ENCODE assay signal across 28 cellular contexts in genomic region chr1:94878329-94878728, GRCh38. TPM values are rescaled to one million over a fixed set of nuclear protein-coding genes. Genes with fewer than 3 reads are reported as not detected.
"Had no signal": no experiment of that assay in that cellular context is flagged by ENCODE, and none has a peak within 500 bp of the region (broad histone marks: within the 10 kb centered on the region; RNA-seq: fewer than 3 reads in every experiment).

No MANE protein-coding gene starts in this region.

- H3K36me3 ChIP-seq: heart right ventricle, left ventricle myocardium inferior, lower lobe of right lung, neutrophil, right atrium auricular region, tibial artery had no signal

- H3K4me3 Mint-ChIP-seq: effector memory CD8-positive, alpha-beta T cell; naive thymus-derived CD8-positive, alpha-beta T cell; stimulated activated effector memory CD8-positive, alpha-beta T cell treated with anti-CD3 and anti-CD28 coated beads, Interleukin-12 subunit alpha, Interleukin-12 subunit beta, amount 100 ng/mL, for 72 hours; type B pancreatic cell had no signal

- H3K27ac Mint-ChIP-seq: effector memory CD8-positive, alpha-beta T cell; naive thymus-derived CD8-positive, alpha-beta T cell; stimulated activated effector memory CD8-positive, alpha-beta T cell treated with anti-CD3 and anti-CD28 coated beads, Interleukin-12 subunit alpha, Interleukin-12 subunit beta, amount 100 ng/mL, for 72 hours; type B pancreatic cell had no signal

- H3K9me3 ChIP-seq: heart right ventricle, left ventricle myocardium inferior, lower lobe of right lung, neutrophil, pancreas, right atrium auricular region, testis, tibial artery had no signal

- H3K27ac ChIP-seq: heart right ventricle, left ventricle myocardium inferior, lower lobe of right lung, neutrophil, pancreas, right atrium auricular region, testis, tibial artery had no signal

- H3K27me3 ChIP-seq: heart right ventricle, pancreas, right atrium auricular region, testis, tibial artery had no signal

- H3K9me3 Mint-ChIP-seq: effector memory CD8-positive, alpha-beta T cell; stimulated activated effector memory CD8-positive, alpha-beta T cell treated with anti-CD3 and anti-CD28 coated beads, Interleukin-12 subunit alpha, Interleukin-12 subunit beta, amount 100 ng/mL, for 72 hours; type B pancreatic cell had no signal

- ATAC-seq: effector memory CD8-positive, alpha-beta T cell; esophagus mucosa; heart right ventricle; left colon; lower lobe of right lung; naive thymus-derived CD8-positive, alpha-beta T cell; pancreas; sciatic nerve; stimulated activated effector memory CD8-positive, alpha-beta T cell treated with anti-CD3 and anti-CD28 coated beads, Interleukin-12 subunit alpha, Interleukin-12 subunit beta, amount 100 ng/mL, for 72 hours had no signal

- H3K4me1 ChIP-seq: lower lobe of right lung, pancreas had no signal

- H3K4me3 ChIP-seq: heart right ventricle, left ventricle myocardium inferior, lower lobe of right lung, pancreas, right atrium auricular region, smooth muscle cell, testis, tibial artery had no signal

- DNase-seq: cerebellar nuclear complex; cortex of kidney; effector memory CD8-positive, alpha-beta T cell; foreskin melanocyte; glutamatergic neuron; heart right ventricle; hippocampal formation; kidney glomerular epithelial cell; left colon; left ventricle myocardium inferior; lower lobe of right lung; naive thymus-derived CD8-positive, alpha-beta T cell; pancreas; stimulated activated CD4-positive, alpha-beta T cell treated with anti-CD3 and anti-CD28 coated beads, Interleukin-12 subunit alpha, Interleukin-12 subunit beta, amount 100 ng/mL, for 4 hours; stimulated activated CD4-positive, alpha-beta T cell treated with anti-CD3 and anti-CD28 coated beads, Interleukin-2, amount 100 ng/mL, for 24 hours; stimulated activated CD4-positive, alpha-beta T cell treated with anti-CD3 and anti-CD28 coated beads, Interleukin-4, amount 100 ng/mL, for 24 hours; stimulated activated naive CD4-positive, alpha-beta T cell treated with Interleukin-2 at 50 U/mL for 16 hours; substantia nigra; testis; tibial artery had no signal

- H3K36me3 Mint-ChIP-seq: stimulated activated effector memory CD8-positive, alpha-beta T cell treated with anti-CD3 and anti-CD28 coated beads, Interleukin-12 subunit alpha, Interleukin-12 subunit beta, amount 100 ng/mL, for 72 hours had no signal

- H3K27me3 Mint-ChIP-seq: type B pancreatic cell had no signal

RNA-seq across cellular contexts. Expression of gene SLC44A3, which starts 58.2 kb away (rescaled TPM):
- total RNA-seq: naive thymus-derived CD8-positive, alpha-beta T cell had no signal
- polyA plus RNA-seq: naive thymus-derived CD8-positive, alpha-beta T cell; neural cell had no signal
